8 cellular contexts compared by ENCODE assay signal in genomic region chr4:146340798-146341197, GRCh38.
DNase-seq lines count a peak whose midpoint lies in the region; ATAC-seq and TF ChIP-seq lines count a peak whose summit lies in the region.

No MANE protein-coding gene starts in this region.

- POLR2A ChIA-PET in AG04450 (lab: Yijun Ruan, JAX): no interaction called here

- ATAC-seq in GM18502 (IDR thresholded peaks at IDR 0.05; ENCODE audit: poor library complexity, unreplicated experiment) (no peak), GM21737 (IDR thresholded peaks at IDR 0.05; ENCODE audit: unreplicated experiment) (no peak)

- H3K27ac ChIP-seq in AG04450 (ENCODE audit: low read depth, low read length): no peak overlapping the region

- H3K27me3 ChIP-seq in AG04450 (ENCODE audit: control insufficient read depth, insufficient read depth, low read length): no peaks in the 10 kb centered on the region

- no peak overlapping the region for H3K4me3 ChIP-seq in AG04450 (ENCODE audit: low read depth, low read length)
- H3K4me3 ChIP-seq in foreskin fibroblast (ENCODE audit: low read depth in 1 of 2, low read length in 2 of 2): no peak overlapping the region

- DNase-seq in AG04450 (ENCODE audit: low read depth, low spot score) (no peak), GM10266 (ENCODE audit: extremely low spot score) (no peak), RPMI8226 (peak; percentile 3), foreskin fibroblast (peak in 1 of 2 donors; percentile 39)
- no peak for DNase-seq in stimulated activated CD4-positive, alpha-beta T cell treated with anti-CD3 and anti-CD28 coated beads, Interleukin-1b, Interleukin-23, amount 100 ng/mL, for 48 hours
- no peak for DNase-seq in stimulated activated CD4-positive, alpha-beta T cell treated with anti-CD3 and anti-CD28 coated beads, Interleukin-4, amount 100 ng/mL, for 4 hours

- CTCF ChIA-PET in AG04450 (lab: Charles Lee): interaction anchor here (0.6 to 2.6 kb wide), 16 partner anchors 11 to 1526 kb away, joined by 3 to 17 read pairs (median 3); no protein-coding TSS in a partner anchor

- H3K9me3 ChIP-seq in AG04450 (ENCODE audit: control insufficient read depth, insufficient read depth, low read length): no peaks in the 10 kb centered on the region

- TF ChIP-seq CTCF in AG04450 (IDR thresholded peaks at IDR 0.05; ENCODE audit: low read depth, low read length): peak; percentile 66
- TF ChIP-seq CTCF in GM10266 (IDR thresholded peaks at IDR 0.05; ENCODE audit: control insufficient read depth, insufficient read depth, low read depth, missing control alignments): peak; percentile 22
- peak; percentile 40 for TF ChIP-seq CTCF in foreskin fibroblast (IDR thresholded peaks at IDR 0.05; ENCODE audit: low read depth, low read length)
